Comparison of ENCODE assay signal across 29 cellular contexts in genomic region chr6:170158296-170159039, GRCh38.
"Had no signal": no experiment of that assay in that cellular context is flagged by ENCODE, and none has a peak within 500 bp of the region (broad histone marks: within the 10 kb centered on the region; RNA-seq: fewer than 3 reads in every experiment).

No MANE protein-coding gene starts in this region.

- H3K4me3 ChIP-seq: esophagus squamous epithelium, skin epidermis, thyroid gland, upper lobe of left lung, vagina had no signal

- H3K27ac Mint-ChIP-seq: activated CD4-positive, alpha-beta memory T cell treated with anti-CD3 and anti-CD28 coated beads, Interleukin-2, amount 10 ng/mL, durations not matched to agents 7 days and 5 days; activated CD4-positive, alpha-beta T cell treated with anti-CD3 and anti-CD28 coated beads, Interleukin-2, amount 10 ng/mL, durations not matched to agents 7 days and 5 days; activated T-cell treated with anti-CD3 and anti-CD28 coated beads, Interleukin-2, amount 50 U/mL, for 24 hours; natural killer cell; WTC11 had no signal

- H3K9me3 Mint-ChIP-seq: activated T-cell treated with anti-CD3 and anti-CD28 coated beads, Interleukin-2, amount 50 U/mL, for 24 hours; natural killer cell; stimulated activated effector memory CD8-positive, alpha-beta T cell treated with anti-CD3 and anti-CD28 coated beads, Interleukin-12 subunit alpha, Interleukin-12 subunit beta, amount 100 ng/mL, for 72 hours; stimulated activated naive CD8-positive, alpha-beta T cell treated with anti-CD3 and anti-CD28 coated beads, Interleukin-15, amount 100 ng/mL, for 72 hours; WTC11 had no signal

- H3K27me3 ChIP-seq: thyroid gland, upper lobe of left lung, vagina had no signal

- H3K27ac ChIP-seq: epithelial cell of prostate, esophagus squamous epithelium, skin epidermis, thyroid gland, upper lobe of left lung, vagina had no signal

- H3K9me3 ChIP-seq: esophagus squamous epithelium, thyroid gland, upper lobe of left lung, vagina had no signal

- H3K4me1 Mint-ChIP-seq: WTC11 had no signal

- ATAC-seq: left colon; natural killer cell; sciatic nerve; stimulated activated effector memory CD8-positive, alpha-beta T cell treated with anti-CD3 and anti-CD28 coated beads, Interleukin-12 subunit alpha, Interleukin-12 subunit beta, amount 100 ng/mL, for 72 hours; WTC11 had no signal

- DNase-seq: activated CD4-positive, alpha-beta memory T cell treated with anti-CD3 and anti-CD28 coated beads, Interleukin-2, amount 10 ng/mL, durations not matched to agents 7 days and 5 days; activated CD4-positive, alpha-beta T cell treated with anti-CD3 and anti-CD28 coated beads for 1 hour; activated CD4-positive, alpha-beta T cell treated with anti-CD3 and anti-CD28 coated beads, Interleukin-2, amount 10 ng/mL, durations not matched to agents 7 days and 5 days; activated CD8-positive, alpha-beta memory T cell treated with anti-CD3 and anti-CD28 coated beads, Interleukin-2, amount 50 U/mL, for 48 hours; activated gamma-delta T cell; activated naive CD4-positive, alpha-beta T cell treated with anti-CD3 and anti-CD28 coated beads, Interleukin-2, amount 50 U/mL, for 16 hours; activated T-cell treated with anti-CD3 and anti-CD28 coated beads, Interleukin-2, amount 50 U/mL, for 24 hours; amniotic stem cell; central memory CD4-positive, alpha-beta T cell; dermis blood vessel endothelial cell; effector CD4-positive, alpha-beta T cell; esophagus squamous epithelium; foreskin melanocyte; islet precursor cell; left colon; mesenchymal stem cell; natural killer cell; stimulated activated CD4-positive, alpha-beta T cell treated with anti-CD3 and anti-CD28 coated beads, Interleukin-4, amount 100 ng/mL, for 24 hours; stimulated activated naive CD8-positive, alpha-beta T cell treated with anti-CD3 and anti-CD28 coated beads, Interleukin-15, amount 100 ng/mL, for 72 hours; substantia nigra; T-helper 2 cell; thyroid gland had no signal

- H3K27me3 Mint-ChIP-seq: activated CD4-positive, alpha-beta memory T cell treated with anti-CD3 and anti-CD28 coated beads, Interleukin-2, amount 10 ng/mL, durations not matched to agents 7 days and 5 days; activated CD4-positive, alpha-beta T cell treated with anti-CD3 and anti-CD28 coated beads, Interleukin-2, amount 10 ng/mL, durations not matched to agents 7 days and 5 days had no signal

- H3K4me3 Mint-ChIP-seq: activated CD4-positive, alpha-beta memory T cell treated with anti-CD3 and anti-CD28 coated beads, Interleukin-2, amount 10 ng/mL, durations not matched to agents 7 days and 5 days; activated CD4-positive, alpha-beta T cell treated with anti-CD3 and anti-CD28 coated beads, Interleukin-2, amount 10 ng/mL, durations not matched to agents 7 days and 5 days; activated T-cell treated with anti-CD3 and anti-CD28 coated beads, Interleukin-2, amount 50 U/mL, for 24 hours; natural killer cell; stimulated activated effector memory CD8-positive, alpha-beta T cell treated with anti-CD3 and anti-CD28 coated beads, Interleukin-12 subunit alpha, Interleukin-12 subunit beta, amount 100 ng/mL, for 72 hours; stimulated activated naive CD8-positive, alpha-beta T cell treated with anti-CD3 and anti-CD28 coated beads, Interleukin-15, amount 100 ng/mL, for 72 hours; WTC11 had no signal

- H3K36me3 ChIP-seq: esophagus squamous epithelium, thyroid gland, upper lobe of left lung, vagina had no signal

- H3K36me3 Mint-ChIP-seq: natural killer cell, WTC11 had no signal
